In the genomic region with DNA sequence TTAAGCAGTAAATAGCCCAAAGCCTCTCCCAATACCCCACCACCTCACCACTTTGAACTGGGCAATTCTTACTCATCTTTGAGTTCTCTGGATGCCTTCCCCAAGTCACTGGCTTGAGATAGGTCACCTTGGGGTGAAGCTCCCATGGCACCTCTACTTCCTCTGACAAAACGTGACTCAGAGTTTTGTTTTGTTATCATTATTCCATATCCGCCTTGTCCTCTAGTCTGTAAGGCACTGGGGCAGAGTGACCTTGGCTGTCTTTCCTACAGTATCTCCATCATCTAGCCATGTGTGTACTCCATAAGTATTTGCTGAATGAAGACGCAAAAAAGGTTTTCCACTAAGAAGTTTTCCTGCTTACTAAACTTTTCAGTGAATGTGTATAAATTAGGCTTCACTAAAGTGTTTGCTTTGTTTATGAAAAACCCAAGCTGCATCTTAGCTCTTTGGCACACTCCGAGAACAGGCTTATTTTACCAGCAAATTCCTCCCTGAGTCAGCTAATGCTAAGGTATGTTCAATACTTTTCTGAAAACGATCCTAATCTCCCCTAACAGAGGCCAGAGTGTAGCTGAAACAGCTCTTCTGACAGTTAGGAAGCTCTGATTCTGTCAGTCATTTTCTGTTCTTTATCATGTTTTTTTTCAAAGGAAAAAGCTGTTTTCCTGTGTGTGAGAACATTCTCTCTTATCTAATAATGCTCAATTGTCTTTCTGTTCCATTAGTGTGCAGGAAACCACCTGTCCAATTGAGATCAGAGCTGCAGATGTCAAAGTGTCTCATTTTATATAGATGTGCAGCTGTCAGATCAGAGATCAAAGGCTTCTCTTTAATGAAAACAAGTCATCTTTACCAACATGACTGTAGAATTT, we compare ENCODE assay signal across 11 cellular contexts. TPM values are rescaled to one million over a fixed set of nuclear protein-coding genes. Genes with fewer than 3 reads are reported as not detected.
DNase-seq lines count a peak whose midpoint lies in the region; ATAC-seq and TF ChIP-seq lines count a peak whose summit lies in the region.
"Had no signal": no experiment of that assay in that cellular context is flagged by ENCODE, and none has a peak within 500 bp of the region (broad histone marks: within the 10 kb centered on the region; RNA-seq: fewer than 3 reads in every experiment).

No MANE protein-coding gene starts in this region.

- H2BK20ac ChIP-seq in H9 (ENCODE audit: low read depth, low read length, poor library complexity, severe bottlenecking): no peak overlapping the region

- no peak overlapping the region for H3K4me3 Mint-ChIP-seq in H9
- H3K4me3 Mint-ChIP-seq: IgD-negative memory B cell; stimulated activated memory B cell treated with anti-CD40 and anti-IgM and Interleukin-4, amounts not matched to agents 10 μg/mL and 1 μg/mL and 100 μg/mL, for 72 hours had no signal

- no peak overlapping the region for H4K8ac ChIP-seq in H9 (replicated peaks; ENCODE audit: insufficient read length, low read depth, low read length)

- H3T11ph ChIP-seq in H9 (ENCODE audit: low read length): no peak overlapping the region

- no peaks in the 10 kb centered on the region; a peak in 1 of 7 replicates for H3K36me3 Mint-ChIP-seq in H9 (ENCODE audit: insufficient read depth in 1 of 3, low read depth in 3 of 3)
- H3K36me3 Mint-ChIP-seq: stimulated activated memory B cell treated with anti-CD40 and anti-IgM and Interleukin-4, amounts not matched to agents 10 μg/mL and 1 μg/mL and 100 μg/mL, for 72 hours had no signal

- H3K36me3 ChIP-seq in RWPE2 (ENCODE audit: low read depth): no peaks in the 10 kb centered on the region

- no peak overlapping the region for H4K91ac ChIP-seq in H9 (ENCODE audit: insufficient read length, low read depth, low read length)

- H3K9me3 ChIP-seq in RWPE2 (ENCODE audit: severe bottlenecking): no peaks in the 10 kb centered on the region
- no peaks in the 10 kb centered on the region for H3K9me3 ChIP-seq in H9 (ENCODE audit: control insufficient read depth, low read depth, low read length)

- no peak overlapping the region for H3K27ac Mint-ChIP-seq in H9
- H3K27ac Mint-ChIP-seq: stimulated activated memory B cell treated with anti-CD40 and anti-IgM and Interleukin-4, amounts not matched to agents 10 μg/mL and 1 μg/mL and 100 μg/mL, for 72 hours had no signal

- H3K56ac ChIP-seq in H9 (ENCODE audit: insufficient read length, low read depth, low read length): no peak overlapping the region

- no peaks in the 10 kb centered on the region for H3K27me3 ChIP-seq in RWPE2 (ENCODE audit: insufficient read depth, poor library complexity, severe bottlenecking)
- H3K27me3 ChIP-seq in H9 (ENCODE audit: insufficient read depth, low read length): no peaks in the 10 kb centered on the region

- no peak overlapping the region for H3K9ac ChIP-seq in H9 (ENCODE audit: extremely low read depth, insufficient read length, low read length)

- peaks cover 2% of the 10 kb centered on the region; the same call in 1 of the 2 replicates for H3K27me3 Mint-ChIP-seq in H9 (ENCODE audit: low read depth)

- peaks cover 9% of the 10 kb centered on the region for H3K4me1 ChIP-seq in RWPE2 (ENCODE audit: insufficient read depth, poor library complexity, severe bottlenecking)
- no peaks in the 10 kb centered on the region for H3K4me1 ChIP-seq in H9 (ENCODE audit: insufficient read depth, low read length)

- H3K4me2 ChIP-seq in H9 (ENCODE audit: insufficient read depth, insufficient read length, low read length): no peak overlapping the region

- no peaks in the 10 kb centered on the region for H3K79me1 ChIP-seq in H9 (ENCODE audit: insufficient read depth, low read depth, low read length, poor library complexity, severe bottlenecking)

- H3K4ac ChIP-seq in H9 (ENCODE audit: low read depth, low read length): no peak overlapping the region

- TF ChIP-seq CTCF in RWPE2 (IDR thresholded peaks at IDR 0.05; ENCODE audit: poor library complexity, severe bottlenecking) (no peak), retinal pigment epithelial cell (conservative IDR thresholded peaks at IDR 0.05; ENCODE audit: low read depth, low read length) (no peak), H9 (conservative IDR thresholded peaks at IDR 0.05) (no peak)

- no peak overlapping the region for H3K23ac ChIP-seq in H9 (ENCODE audit: insufficient read length, low read depth, low read length)

- H3K9me3 Mint-ChIP-seq in H9: no peaks in the 10 kb centered on the region; a peak in 2 of 5 replicates

- H3K14ac ChIP-seq in H9 (ENCODE audit: insufficient read depth, low read length): no peak overlapping the region

- H2BK12ac ChIP-seq in H9 (ENCODE audit: insufficient read length, low read depth, low read length): no peak overlapping the region

- H3K4me3 ChIP-seq in RWPE2 (ENCODE audit: severe bottlenecking) (no peak overlapping the region), retinal pigment epithelial cell (ENCODE audit: low read length) (no peak overlapping the region)

- no peaks in the 10 kb centered on the region for H3K23me2 ChIP-seq in H9 (ENCODE audit: insufficient read length, low read depth, low read length, poor library complexity, severe bottlenecking)

- ATAC-seq in RWPE2 (ENCODE audit: low read depth): peak; percentile 74
- no peak for ATAC-seq in GM21717 (IDR thresholded peaks at IDR 0.05; ENCODE audit: unreplicated experiment)
- ATAC-seq: stimulated activated memory B cell treated with anti-CD40 and anti-IgM and Interleukin-4, amounts not matched to agents 10 μg/mL and 1 μg/mL and 100 μg/mL, for 72 hours had no signal

- no peak overlapping the region for H2BK120ac ChIP-seq in H9 (ENCODE audit: low read depth, low read length, poor library complexity, severe bottlenecking)

- H4K20me1 ChIP-seq in H9 (ENCODE audit: control insufficient read depth, insufficient read depth, insufficient read length): no peaks in the 10 kb centered on the region

- H3K18ac ChIP-seq in H9 (ENCODE audit: insufficient read length, low read depth, low read length): no peak overlapping the region

- H2AK5ac ChIP-seq in H9 (ENCODE audit: insufficient read length, low read length): no peak overlapping the region

- peak overlapping the region; percentile 9 for H3K27ac ChIP-seq in RWPE2 (ENCODE audit: poor library complexity, severe bottlenecking)
- no peak overlapping the region for H3K27ac ChIP-seq in H9 (ENCODE audit: insufficient read length, low read depth, low read length)

- no peak overlapping the region for H2BK5ac ChIP-seq in H9 (ENCODE audit: insufficient read length, low read length)

- H2BK15ac ChIP-seq in H9 (ENCODE audit: low read depth, low read length): no peak overlapping the region

- peaks cover 11 to 15% of the 10 kb centered on the region in 2 experiments for H3K4me1 Mint-ChIP-seq in H9
- H3K4me1 Mint-ChIP-seq: stimulated activated memory B cell treated with anti-CD40 and anti-IgM and Interleukin-4, amounts not matched to agents 10 μg/mL and 1 μg/mL and 100 μg/mL, for 72 hours had no signal

- no peak overlapping the region for H2AFZ ChIP-seq in H9 (ENCODE audit: low read length)

- peak; percentile 0 for DNase-seq in NCI-H2171 treated with DMSO at 0.1 percent for 48 hours (lab: John Stamatoyannopoulos, UW)
- no peak for DNase-seq in NCI-H2171 (lab: John Stamatoyannopoulos, UW)
- no peak for DNase-seq in RWPE2 (ENCODE audit: low spot score)
- DNase-seq in dermis blood vessel endothelial cell: peak; percentile 89
- DNase-seq in retinal pigment epithelial cell (ENCODE audit: low read depth): peak; percentile 66
- DNase-seq in NCI-H1105 (lab: John Stamatoyannopoulos, UW): no peak
- DNase-seq in H9: no peak
- DNase-seq: cortex of kidney had no signal

- H3K79me2 ChIP-seq in H9 (ENCODE audit: insufficient read depth, low read length): no peaks in the 10 kb centered on the region

- no CpG with 5 or more reads among the region's 5 CpGs for WGBS in H9 (ENCODE audit: extremely low coverage, insufficient read length, low lambda C conversion rate)

- no peak overlapping the region for H4K5ac ChIP-seq in H9 (ENCODE audit: insufficient read length, low read depth, low read length)

RNA-seq across cellular contexts. Expression of a gene that starts 30.2 kb away (rescaled TPM):
- total RNA-seq in dermis blood vessel endothelial cell: 78.3 and 138 TPM in 2 replicates
- total RNA-seq in H9 (2021): 6.4 and 7.0 TPM in 2 replicates

Comparison
In these comparisons a context has a peak if more than half of its experiments do, and no peak if none do; other contexts are left out.
1. DNase-seq: peak in NCI-H2171 treated with DMSO at 0.1 percent for 48 hours (single experiment), dermis blood vessel endothelial cell (single experiment) and retinal pigment epithelial cell (single experiment); none in NCI-H2171 (single experiment), RWPE2 (single experiment), NCI-H1105 (single experiment) and H9 (single experiment).